ENCODE assay signal across 11 cellular contexts in the genomic region with DNA sequence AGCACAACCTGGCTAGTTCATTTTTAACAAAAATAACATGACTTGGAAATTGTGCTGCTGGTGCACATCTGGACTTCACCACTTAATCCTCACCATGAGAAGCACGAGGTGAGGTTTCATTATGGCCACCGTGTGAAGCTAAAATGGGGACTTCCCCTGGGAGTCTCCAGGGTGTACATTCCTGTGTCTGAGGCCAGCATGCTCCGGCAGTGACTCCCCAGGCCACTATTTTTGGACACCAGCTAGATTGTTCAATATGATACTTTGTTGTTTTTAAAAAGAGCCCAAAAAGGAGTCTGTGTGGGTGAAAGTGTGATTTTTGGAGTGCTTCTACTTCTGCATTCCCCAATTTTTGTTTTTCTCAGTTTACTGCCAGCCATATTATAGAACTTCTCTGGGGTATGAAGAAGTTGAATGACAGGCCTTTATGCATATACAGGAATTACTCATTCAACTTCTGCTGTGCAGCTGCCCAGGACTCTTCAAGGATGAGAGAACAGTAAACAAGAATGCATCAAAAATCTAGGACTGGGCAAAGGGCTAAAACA. TPM values are rescaled to one million over a fixed set of nuclear protein-coding genes. Genes with fewer than 3 reads are reported as not detected.
DNase-seq lines count a peak whose midpoint lies in the region; ATAC-seq and TF ChIP-seq lines count a peak whose summit lies in the region.
"Had no signal": no experiment of that assay in that cellular context is flagged by ENCODE, and none has a peak within 500 bp of the region (broad histone marks: within the 10 kb centered on the region; RNA-seq: fewer than 3 reads in every experiment).

No MANE protein-coding gene starts in this region.

- H3K27ac Mint-ChIP-seq in GM23338: no peak overlapping the region

- H3K9me3 ChIP-seq in osteoblast (ENCODE audit: low read depth, low read length) (no peaks in the 10 kb centered on the region), Karpas-422 (ENCODE audit: low read length) (no peaks in the 10 kb centered on the region)
- H3K9me3 ChIP-seq: ovary had no signal

- ATAC-seq in GM18511 (IDR thresholded peaks at IDR 0.05; ENCODE audit: unreplicated experiment) (peak; percentile 95), GM23338 (no peak), Right ventricle myocardium inferior (no peak)

- no peak for TF ChIP-seq CTCF in GM23338 (conservative IDR thresholded peaks at IDR 0.05; ENCODE audit: low read depth in 2 of 2)
- TF ChIP-seq CTCF in osteoblast (IDR thresholded peaks at IDR 0.05; ENCODE audit: extremely low read depth, low read depth, low read length): no peak

- H3K4me1 Mint-ChIP-seq in GM23338: peaks cover 4% of the 10 kb centered on the region

- H3K4me1 ChIP-seq in GM23338 (ENCODE audit: insufficient read depth): 0 out of 2 replicates have a peak, but pooled peaks cover 2% of the 10 kb centered on the region
- peaks cover 18% of the 10 kb centered on the region for H3K4me1 ChIP-seq in osteoblast (ENCODE audit: insufficient read depth, low read length)
- 0 out of 2 replicates have a peak, but pooled peaks cover 3% of the 10 kb centered on the region for H3K4me1 ChIP-seq in Karpas-422 (ENCODE audit: low read length)

- H3K36me3 ChIP-seq in GM23338 (ENCODE audit: insufficient read depth) (no peaks in the 10 kb centered on the region; the same call in 1 of the 2 replicates), osteoblast (ENCODE audit: insufficient read depth, low read length) (no peaks in the 10 kb centered on the region), Karpas-422 (ENCODE audit: insufficient read depth, low read length) (no peaks in the 10 kb centered on the region)
- H3K36me3 ChIP-seq: ovary had no signal

- peaks cover 20% of the 10 kb centered on the region for H3K36me3 Mint-ChIP-seq in GM23338 (ENCODE audit: low read depth)

- intact Hi-C loops in Right ventricle myocardium inferior (cut with DNase I): no loop called here

- H3K9me2 ChIP-seq in GM23338 (ENCODE audit: insufficient read depth): no peaks in the 10 kb centered on the region
- H3K9me2 ChIP-seq in Karpas-422 (replicated peaks; ENCODE audit: insufficient read depth, low read length): no peaks in the 10 kb centered on the region

- no peak overlapping the region for H3K27ac ChIP-seq in GM23338 (ENCODE audit: low read depth)
- peak overlapping the region; percentile 41 for H3K27ac ChIP-seq in osteoblast (ENCODE audit: low read depth, low read length)
- H3K27ac ChIP-seq in Karpas-422 (ENCODE audit: low read length): no peak overlapping the region
- H3K27ac ChIP-seq: HL-60, ovary had no signal

- H3K9ac ChIP-seq in Karpas-422 (ENCODE audit: low read length): no peak overlapping the region

- H3K27me3 ChIP-seq in GM23338 (ENCODE audit: insufficient read depth) (no peaks in the 10 kb centered on the region), osteoblast (ENCODE audit: insufficient read depth, low read length) (no peaks in the 10 kb centered on the region), Karpas-422 (ENCODE audit: low read length) (no peaks in the 10 kb centered on the region)
- H3K27me3 ChIP-seq: ovary had no signal

- H3K27me3 Mint-ChIP-seq in GM23338 (ENCODE audit: insufficient read depth, low read depth, poor library complexity): no peaks in the 10 kb centered on the region

- DNase-seq in GM23338 (ENCODE audit: low spot score) (no peak), HS-27A (ENCODE audit: low read depth) (peak; percentile 53), osteoblast (ENCODE audit: insufficient read length, low spot score, missing footprints) (peak; percentile 67), amygdala (lab: John Stamatoyannopoulos, UW) (no peak), Right ventricle myocardium inferior (ENCODE audit: missing footprints) (no peak), NCI-H1417 (lab: John Stamatoyannopoulos, UW) (no peak), Karpas-422 (no peak)
- DNase-seq: effector memory CD4-positive, alpha-beta T cell; ovary had no signal

- H3K9me3 Mint-ChIP-seq in GM23338: peaks cover 12% of the 10 kb centered on the region

- H3K4me3 ChIP-seq in GM23338 (no peak overlapping the region), osteoblast (ENCODE audit: insufficient read depth, low read length) (no peak overlapping the region), Karpas-422 (ENCODE audit: low read length) (no peak overlapping the region)
- H3K4me3 ChIP-seq: ovary had no signal

- no peaks in the 10 kb centered on the region for H3K79me2 ChIP-seq in GM23338 (replicated peaks; ENCODE audit: insufficient read depth)
- no peaks in the 10 kb centered on the region for H3K79me2 ChIP-seq in osteoblast (ENCODE audit: insufficient read depth, low read length)
- H3K79me2 ChIP-seq in Karpas-422 (ENCODE audit: low read length): no peaks in the 10 kb centered on the region

- no peak overlapping the region for H3K4me3 Mint-ChIP-seq in GM23338

- H3K4me2 ChIP-seq in GM23338 (no peak overlapping the region), osteoblast (ENCODE audit: insufficient read depth, low read length) (peak overlapping the region; percentile 51), Karpas-422 (ENCODE audit: low read depth, low read length, poor library complexity, severe bottlenecking) (no peak overlapping the region)

- H3F3A ChIP-seq in GM23338 (replicated peaks; ENCODE audit: low read depth): no peaks in the 10 kb centered on the region

- H2AFZ ChIP-seq in GM23338 (0 out of 2 replicates have a peak overlapping the region, but pooled peaks have one; percentile 6), osteoblast (ENCODE audit: low read length) (peak overlapping the region; percentile 56), Karpas-422 (ENCODE audit: low read length) (no peak overlapping the region)

- H4K20me1 ChIP-seq in GM23338 (replicated peaks; ENCODE audit: insufficient read depth): no peaks in the 10 kb centered on the region
- H4K20me1 ChIP-seq in osteoblast (ENCODE audit: insufficient read depth, low read length): no peaks in the 10 kb centered on the region
- H4K20me1 ChIP-seq in Karpas-422 (ENCODE audit: insufficient read depth, low read depth, low read length): no peaks in the 10 kb centered on the region

TF ChIP-seq in GM23338, 12 proteins besides CTCF, POLR2A, EP300 and RAD21 (continues in another document):
- no peak for TF ChIP-seq EZH2phosphoT487 (IDR thresholded peaks at IDR 0.05; ENCODE audit: unreplicated experiment)
- no peak for TF ChIP-seq EZH2 (IDR thresholded peaks at IDR 0.05; ENCODE audit: low read depth, unreplicated experiment)
- no peak for TF ChIP-seq ZNF114 (CRISPR knock-in tag; IDR thresholded peaks at IDR 0.05)
- TF ChIP-seq STAT1 (IDR thresholded peaks at IDR 0.05; ENCODE audit: unreplicated experiment): no peak
- no peak for TF ChIP-seq NANOG (IDR thresholded peaks at IDR 0.05; ENCODE audit: borderline replicate concordance)
- TF ChIP-seq, protein P1, sequence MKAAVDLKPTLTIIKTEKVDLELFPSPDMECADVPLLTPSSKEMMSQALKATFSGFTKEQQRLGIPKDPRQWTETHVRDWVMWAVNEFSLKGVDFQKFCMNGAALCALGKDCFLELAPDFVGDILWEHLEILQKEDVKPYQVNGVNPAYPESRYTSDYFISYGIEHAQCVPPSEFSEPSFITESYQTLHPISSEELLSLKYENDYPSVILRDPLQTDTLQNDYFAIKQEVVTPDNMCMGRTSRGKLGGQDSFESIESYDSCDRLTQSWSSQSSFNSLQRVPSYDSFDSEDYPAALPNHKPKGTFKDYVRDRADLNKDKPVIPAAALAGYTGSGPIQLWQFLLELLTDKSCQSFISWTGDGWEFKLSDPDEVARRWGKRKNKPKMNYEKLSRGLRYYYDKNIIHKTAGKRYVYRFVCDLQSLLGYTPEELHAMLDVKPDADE (IDR thresholded peaks at IDR 0.05): no peak
- no peak for TF ChIP-seq ZNF331 (CRISPR knock-in tag; IDR thresholded peaks at IDR 0.05; ENCODE audit: low read depth)
- no peak for TF ChIP-seq CREB1 (CRISPR knock-in tag; IDR thresholded peaks at IDR 0.05; ENCODE audit: low read depth)
- TF ChIP-seq, protein P2, sequence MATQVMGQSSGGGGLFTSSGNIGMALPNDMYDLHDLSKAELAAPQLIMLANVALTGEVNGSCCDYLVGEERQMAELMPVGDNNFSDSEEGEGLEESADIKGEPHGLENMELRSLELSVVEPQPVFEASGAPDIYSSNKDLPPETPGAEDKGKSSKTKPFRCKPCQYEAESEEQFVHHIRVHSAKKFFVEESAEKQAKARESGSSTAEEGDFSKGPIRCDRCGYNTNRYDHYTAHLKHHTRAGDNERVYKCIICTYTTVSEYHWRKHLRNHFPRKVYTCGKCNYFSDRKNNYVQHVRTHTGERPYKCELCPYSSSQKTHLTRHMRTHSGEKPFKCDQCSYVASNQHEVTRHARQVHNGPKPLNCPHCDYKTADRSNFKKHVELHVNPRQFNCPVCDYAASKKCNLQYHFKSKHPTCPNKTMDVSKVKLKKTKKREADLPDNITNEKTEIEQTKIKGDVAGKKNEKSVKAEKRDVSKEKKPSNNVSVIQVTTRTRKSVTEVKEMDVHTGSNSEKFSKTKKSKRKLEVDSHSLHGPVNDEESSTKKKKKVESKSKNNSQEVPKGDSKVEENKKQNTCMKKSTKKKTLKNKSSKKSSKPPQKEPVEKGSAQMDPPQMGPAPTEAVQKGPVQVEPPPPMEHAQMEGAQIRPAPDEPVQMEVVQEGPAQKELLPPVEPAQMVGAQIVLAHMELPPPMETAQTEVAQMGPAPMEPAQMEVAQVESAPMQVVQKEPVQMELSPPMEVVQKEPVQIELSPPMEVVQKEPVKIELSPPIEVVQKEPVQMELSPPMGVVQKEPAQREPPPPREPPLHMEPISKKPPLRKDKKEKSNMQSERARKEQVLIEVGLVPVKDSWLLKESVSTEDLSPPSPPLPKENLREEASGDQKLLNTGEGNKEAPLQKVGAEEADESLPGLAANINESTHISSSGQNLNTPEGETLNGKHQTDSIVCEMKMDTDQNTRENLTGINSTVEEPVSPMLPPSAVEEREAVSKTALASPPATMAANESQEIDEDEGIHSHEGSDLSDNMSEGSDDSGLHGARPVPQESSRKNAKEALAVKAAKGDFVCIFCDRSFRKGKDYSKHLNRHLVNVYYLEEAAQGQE (IDR thresholded peaks at IDR 0.05; ENCODE audit: unreplicated experiment): no peak
- no peak for TF ChIP-seq POLR2AphosphoS5 (IDR thresholded peaks at IDR 0.05; ENCODE audit: low read depth)
- TF ChIP-seq JUNB (IDR thresholded peaks at IDR 0.05; ENCODE audit: unreplicated experiment): no peak

RNA-seq across cellular contexts. Expression of a gene that starts 16.9 kb away (rescaled TPM):
- not detected in 2 replicates for total RNA-seq in GM23338 (2014; rRNA removed; shearing (Covaris generic))
- polyA plus RNA-seq in GM23338 (2016; fragmentation: Nextera tagmentation; extraction: Ambion mirVana): 0.31 TPM in 1 of 2 replicates, not detected in the other
- total RNA-seq in osteoblast (not detected in 2 replicates), Right ventricle myocardium inferior (0.08 TPM)
- 2.6 and 6.3 TPM in 2 replicates for total RNA-seq in Karpas-422 (2014; rRNA removed; shearing (Covaris generic); ENCODE audit: low replicate concordance)
- total RNA-seq: ovary had no signal
- polyA plus RNA-seq: ovary had no signal

RNA-seq across cellular contexts. Expression of a gene that starts 33.1 kb away (rescaled TPM):
- total RNA-seq in GM23338 (2014; rRNA removed; shearing (Covaris generic)): 0.90 TPM in 1 of 2 replicates, not detected in the other
- 0.68 and 1.2 TPM in 2 replicates for polyA plus RNA-seq in GM23338 (2016; fragmentation: Nextera tagmentation; extraction: Ambion mirVana)
- 57.9 and 88.4 TPM in 2 replicates for total RNA-seq in osteoblast
- total RNA-seq in Right ventricle myocardium inferior: 56.0 TPM
- total RNA-seq in Karpas-422 (2014; rRNA removed; shearing (Covaris generic); ENCODE audit: low replicate concordance): not detected in 2 replicates

Comparison
In these comparisons a context has a peak if more than half of its experiments do, and no peak if none do; other contexts are left out.
1. DNase-seq: peak in HS-27A (single experiment) and osteoblast (single experiment); none in GM23338 (single experiment), amygdala (0 of 56), Right ventricle myocardium inferior (single experiment), NCI-H1417 (0 of 3) and Karpas-422 (single experiment).
2. RNA of a gene that starts 33.1 kb away (total RNA-seq): 57.9 to 88.4 TPM in osteoblast and 56.0 TPM in Right ventricle myocardium inferior (single experiment); 0.90 TPM in GM23338 and not detected in Karpas-422; every median in the first group is over 10 times any median in the second.